In genomic region chr1:16933945-16934344, GRCh38 we compare ENCODE assay signal across 2 cellular contexts. TPM values are rescaled to one million over a fixed set of nuclear protein-coding genes. Genes with fewer than 3 reads are reported as not detected.
"Had no signal": no experiment of that assay in that cellular context is flagged by ENCODE, and none has a peak within 500 bp of the region (broad histone marks: within the 10 kb centered on the region; RNA-seq: fewer than 3 reads in every experiment).

No MANE protein-coding gene starts in this region.

RNA-seq across cellular contexts. Expression of gene MFAP2, which starts 46.5 kb away (rescaled TPM):
- total RNA-seq: naive thymus-derived CD8-positive, alpha-beta T cell; natural killer cell treated with Interleukin-12 subunit alpha and Interleukin-12 subunit beta and Interleukin-15 and Interleukin-18, amount 100 ng/mL, for 72 hours had no signal
